8 cellular contexts compared by ENCODE assay signal in genomic region chr5:73311291-73312110, GRCh38.
DNase-seq lines count a peak whose midpoint lies in the region; ATAC-seq and TF ChIP-seq lines count a peak whose summit lies in the region.

No MANE protein-coding gene starts in this region.

- H3K36me3 ChIP-seq in ES-I3 (ENCODE audit: insufficient read depth, low read length) (no peaks in the 10 kb centered on the region), mucosa of descending colon (ENCODE audit: low read depth) (no peaks in the 10 kb centered on the region)

- H3K4me3 ChIP-seq in fibroblast of villous mesenchyme (ENCODE audit: low read depth, low read length) (no peak overlapping the region), mucosa of descending colon (no peak overlapping the region)

- peak overlapping the region; percentile 39 for H3K9ac ChIP-seq in ES-I3 (ENCODE audit: low read depth, low read length)

- peaks cover 23% of the 10 kb centered on the region for H3K4me1 ChIP-seq in ES-I3 (ENCODE audit: insufficient read depth, low read length)
- no peaks in the 10 kb centered on the region for H3K4me1 ChIP-seq in mucosa of descending colon (ENCODE audit: low read depth)

- CTCF ChIA-PET in RWPE1 (lab: Yijun Ruan, JAX) = interaction anchor here (0.6 to 2.0 kb wide), 9 partner anchors 86 to 194 kb away, joined by 3 to 11 read pairs (median 4); no protein-coding TSS in a partner anchor

- no peak for TF ChIP-seq CTCF in RWPE1 (conservative IDR thresholded peaks at IDR 0.05; ENCODE audit: low read depth)
- TF ChIP-seq CTCF in fibroblast of villous mesenchyme (IDR thresholded peaks at IDR 0.05; ENCODE audit: insufficient read depth, low read depth, low read length) = no peak
- TF ChIP-seq CTCF in mucosa of descending colon (IDR thresholded peaks at IDR 0.05) = no peak

- ATAC-seq in GM19023 (IDR thresholded peaks at IDR 0.05; ENCODE audit: unreplicated experiment) = no peak
- no peak for ATAC-seq in mucosa of descending colon

- DNase-seq in RWPE1 (ENCODE audit: low spot score) (peak; percentile 86), fibroblast of villous mesenchyme (ENCODE audit: low read depth) (peak; percentile 68), posterior vena cava (ENCODE audit: low spot score) (peak; percentile 91), activated T-cell treated with anti-CD3 and anti-CD28 coated beads for 4 hours (no peak), inferior parietal cortex (ENCODE audit: extremely low spot score) (no peak), mucosa of descending colon (no peak)

- H3K9me3 ChIP-seq in ES-I3 (ENCODE audit: control insufficient read depth, insufficient read depth, low read length) = no peaks in the 10 kb centered on the region
- H3K9me3 ChIP-seq in mucosa of descending colon = no peaks in the 10 kb centered on the region

- intact Hi-C loops in posterior vena cava (cut with DNase I) (loop anchor here in 1 of 2 donors (5.0 kb wide), 1 partner anchor 141 kb away; no protein-coding TSS in a partner anchor), mucosa of descending colon (cut with DNase I, micrococcal nuclease) (no loop called here)

- H3K27ac ChIP-seq in RWPE1 = peak overlapping the region; percentile 78

- POLR2A ChIA-PET in RWPE1 (lab: Yijun Ruan, JAX; ENCODE audit: low non-redundant PET) = interaction anchor here (0.6 kb wide), 1 partner anchor 137 kb away, joined by 5 read pairs; the partner anchor contains the start of gene FOXD1

Comparison
In these comparisons a context has a peak if more than half of its experiments do, and no peak if none do; other contexts are left out.
1. DNase-seq: peak in RWPE1 (single experiment), fibroblast of villous mesenchyme (single experiment) and posterior vena cava (single experiment); none in activated T-cell treated with anti-CD3 and anti-CD28 coated beads for 4 hours (single experiment), inferior parietal cortex (single experiment) and mucosa of descending colon (0 of 3).